In genomic region chr5:171370881-171371280, GRCh38 we compare ENCODE assay signal across 1 cellular context. TPM values are rescaled to one million over a fixed set of nuclear protein-coding genes. Genes with fewer than 3 reads are reported as not detected.
"Had no signal": no experiment of that assay in that cellular context is flagged by ENCODE, and none has a peak within 500 bp of the region (broad histone marks: within the 10 kb centered on the region; RNA-seq: fewer than 3 reads in every experiment).

No MANE protein-coding gene starts in this region.

RNA-seq across cellular contexts. Expression of gene FGF18, which starts 48.6 kb away (rescaled TPM):
- total RNA-seq: activated CD4-positive, alpha-beta memory T cell treated with anti-CD3 and anti-CD28 coated beads, Interleukin-2, amount 10 ng/mL, durations not matched to agents 7 days and 5 days had no signal
